ENCODE assay signal across 1 cellular context in genomic region chr2:27032495-27033252, GRCh38.
TF ChIP-seq lines count a peak whose summit lies in the region.

A gene with protein sequence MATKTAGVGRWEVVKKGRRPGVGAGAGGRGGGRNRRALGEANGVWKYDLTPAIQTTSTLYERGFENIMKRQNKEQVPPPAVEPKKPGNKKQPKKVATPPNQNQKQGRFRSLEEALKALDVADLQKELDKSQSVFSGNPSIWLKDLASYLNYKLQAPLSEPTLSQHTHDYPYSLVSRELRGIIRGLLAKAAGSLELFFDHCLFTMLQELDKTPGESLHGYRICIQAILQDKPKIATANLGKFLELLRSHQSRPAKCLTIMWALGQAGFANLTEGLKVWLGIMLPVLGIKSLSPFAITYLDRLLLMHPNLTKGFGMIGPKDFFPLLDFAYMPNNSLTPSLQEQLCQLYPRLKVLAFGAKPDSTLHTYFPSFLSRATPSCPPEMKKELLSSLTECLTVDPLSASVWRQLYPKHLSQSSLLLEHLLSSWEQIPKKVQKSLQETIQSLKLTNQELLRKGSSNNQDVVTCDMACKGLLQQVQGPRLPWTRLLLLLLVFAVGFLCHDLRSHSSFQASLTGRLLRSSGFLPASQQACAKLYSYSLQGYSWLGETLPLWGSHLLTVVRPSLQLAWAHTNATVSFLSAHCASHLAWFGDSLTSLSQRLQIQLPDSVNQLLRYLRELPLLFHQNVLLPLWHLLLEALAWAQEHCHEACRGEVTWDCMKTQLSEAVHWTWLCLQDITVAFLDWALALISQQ (plus strand): TSS chr2:27032965. CDS start chr2:27033016, 51 bp downstream.

TF ChIP-seq in K562, 482 proteins besides CTCF, POLR2A, EP300 and RAD21 (continued from another document and continues in another):
- TF ChIP-seq ZBTB11 (CRISPR knock-in tag; IDR thresholded peaks at IDR 0.05), result peak in 1 of 3 experiments; percentile 55; a peak in 1 of 6 replicates
- peak; percentile 82 for TF ChIP-seq RBM22 (IDR thresholded peaks at IDR 0.05; ENCODE audit: low read depth, low read length, poor library complexity, severe bottlenecking)
- peak; percentile 67 for TF ChIP-seq ZNF766 (CRISPR knock-in tag; conservative IDR thresholded peaks at IDR 0.05)
- peak; percentile 85; the same call in 1 of the 2 replicates for TF ChIP-seq GTF2E2 (tag; IDR thresholded peaks at IDR 0.05)
- TF ChIP-seq ZC3H4 (CRISPR knock-in tag; IDR thresholded peaks at IDR 0.05; ENCODE audit: borderline replicate concordance), result no peak
- no peak for TF ChIP-seq MCM7 (IDR thresholded peaks at IDR 0.05)
- peak; percentile 87 for TF ChIP-seq CCNT2 (IDR thresholded peaks at IDR 0.05; ENCODE audit: borderline replicate concordance, extremely low read depth, insufficient read length, low read depth, low read length)
- TF ChIP-seq ZNF263 (CRISPR knock-in tag; IDR thresholded peaks at IDR 0.05; ENCODE audit: borderline replicate concordance), result peak; percentile 63
- TF ChIP-seq, protein P1, sequence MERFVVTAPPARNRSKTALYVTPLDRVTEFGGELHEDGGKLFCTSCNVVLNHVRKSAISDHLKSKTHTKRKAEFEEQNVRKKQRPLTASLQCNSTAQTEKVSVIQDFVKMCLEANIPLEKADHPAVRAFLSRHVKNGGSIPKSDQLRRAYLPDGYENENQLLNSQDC (CRISPR knock-in tag; IDR thresholded peaks at IDR 0.05), result peak; percentile 63
- TF ChIP-seq SPI1 (IDR thresholded peaks at IDR 0.05; ENCODE audit: borderline replicate concordance, low read depth, low read length), result 0 out of 2 replicates have a peak, but pooled peaks have one; percentile 16
- TF ChIP-seq NR4A1 (CRISPR knock-in tag; IDR thresholded peaks at IDR 0.05), result no peak
- TF ChIP-seq NR4A1 (tag; IDR thresholded peaks at IDR 0.05), result no peak
- no peak for TF ChIP-seq ZNF311 (CRISPR knock-in tag; IDR thresholded peaks at IDR 0.05)
- peak; percentile 61 for TF ChIP-seq ATF7 (IDR thresholded peaks at IDR 0.05)
- TF ChIP-seq ZNF143 (CRISPR knock-in tag; IDR thresholded peaks at IDR 0.05), result peak; percentile 93
- TF ChIP-seq, protein P2, sequence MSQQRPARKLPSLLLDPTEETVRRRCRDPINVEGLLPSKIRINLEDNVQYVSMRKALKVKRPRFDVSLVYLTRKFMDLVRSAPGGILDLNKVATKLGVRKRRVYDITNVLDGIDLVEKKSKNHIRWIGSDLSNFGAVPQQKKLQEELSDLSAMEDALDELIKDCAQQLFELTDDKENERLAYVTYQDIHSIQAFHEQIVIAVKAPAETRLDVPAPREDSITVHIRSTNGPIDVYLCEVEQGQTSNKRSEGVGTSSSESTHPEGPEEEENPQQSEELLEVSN (IDR thresholded peaks at IDR 0.05; ENCODE audit: borderline replicate concordance in 1 of 2, extremely low read depth in 1 of 2, insufficient read depth in 1 of 2, insufficient read length in 1 of 2, low read depth in 1 of 2, low read length in 1 of 2, poor library complexity in 1 of 2, severe bottlenecking in 1 of 2), result peak; percentile 9 to 28
- peak; percentile 23; the same call in 1 of the 2 replicates for TF ChIP-seq ATF4 (CRISPR knock-in tag; IDR thresholded peaks at IDR 0.05)
- no peak for TF ChIP-seq DIDO1 (tag; IDR thresholded peaks at IDR 0.05; ENCODE audit: low read depth)
- no peak for TF ChIP-seq PREB (CRISPR knock-in tag; IDR thresholded peaks at IDR 0.05)
- 0 out of 2 replicates have a peak, but pooled peaks have one; percentile 20 for TF ChIP-seq TARDBP (IDR thresholded peaks at IDR 0.05)
- TF ChIP-seq SAP30 (IDR thresholded peaks at IDR 0.05; ENCODE audit: borderline replicate concordance, insufficient read depth, low read depth, low read length, poor library complexity, severe bottlenecking), result peak; percentile 34
- 0 out of 2 replicates have a peak, but pooled peaks have one; percentile 40 for TF ChIP-seq MEF2D (tag; conservative IDR thresholded peaks at IDR 0.05; ENCODE audit: low read depth)
- TF ChIP-seq, protein P3, sequence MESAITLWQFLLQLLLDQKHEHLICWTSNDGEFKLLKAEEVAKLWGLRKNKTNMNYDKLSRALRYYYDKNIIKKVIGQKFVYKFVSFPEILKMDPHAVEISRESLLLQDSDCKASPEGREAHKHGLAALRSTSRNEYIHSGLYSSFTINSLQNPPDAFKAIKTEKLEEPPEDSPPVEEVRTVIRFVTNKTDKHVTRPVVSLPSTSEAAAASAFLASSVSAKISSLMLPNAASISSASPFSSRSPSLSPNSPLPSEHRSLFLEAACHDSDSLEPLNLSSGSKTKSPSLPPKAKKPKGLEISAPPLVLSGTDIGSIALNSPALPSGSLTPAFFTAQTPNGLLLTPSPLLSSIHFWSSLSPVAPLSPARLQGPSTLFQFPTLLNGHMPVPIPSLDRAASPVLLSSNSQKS (CRISPR knock-in tag; IDR thresholded peaks at IDR 0.05), result no peak
- TF ChIP-seq ZFP30 (CRISPR knock-in tag; IDR thresholded peaks at IDR 0.05; ENCODE audit: borderline replicate concordance), result no peak
- peak; percentile 64; the same call in 1 of the 2 replicates for TF ChIP-seq MBD2 (IDR thresholded peaks at IDR 0.05; ENCODE audit: borderline replicate concordance, low read depth)
- peak; percentile 67 to 86 for TF ChIP-seq MNT (conservative IDR thresholded peaks at IDR 0.05)
- TF ChIP-seq NBN (IDR thresholded peaks at IDR 0.05; ENCODE audit: low read depth), result peak; percentile 48; the same call in 1 of the 2 replicates
- TF ChIP-seq RB1 (IDR thresholded peaks at IDR 0.05; ENCODE audit: low read depth), result peak; percentile 58; the same call in 1 of the 2 replicates
- no peak for TF ChIP-seq FOXJ3 (CRISPR knock-in tag; IDR thresholded peaks at IDR 0.05)
- TF ChIP-seq ZNF511 (CRISPR knock-in tag; IDR thresholded peaks at IDR 0.05), result peak; percentile 64; the same call in 1 of the 2 replicates
- peak; percentile 43; the same call in 1 of the 2 replicates for TF ChIP-seq FOSL1 (tag; conservative IDR thresholded peaks at IDR 0.05)
- 0 out of 2 replicates have a peak, but pooled peaks have one; percentile 33 for TF ChIP-seq ZNF12 (CRISPR knock-in tag; IDR thresholded peaks at IDR 0.05)
- peak; percentile 84 for TF ChIP-seq U2AF1 (optimal IDR thresholded peaks at IDR 0.05; ENCODE audit: low read depth, low read length)
- TF ChIP-seq CBX3 (IDR thresholded peaks at IDR 0.05; ENCODE audit: borderline replicate concordance in 1 of 2, low read length in 2 of 2), result no peak
- TF ChIP-seq ZNF561 (CRISPR knock-in tag; conservative IDR thresholded peaks at IDR 0.05), result no peak
- TF ChIP-seq TFAP4 (CRISPR knock-in tag; IDR thresholded peaks at IDR 0.05; ENCODE audit: borderline replicate concordance), result peak; percentile 47; the same call in 1 of the 2 replicates
- peak; percentile 20 for TF ChIP-seq CTCFL (IDR thresholded peaks at IDR 0.05; ENCODE audit: borderline replicate concordance, insufficient read depth, low read depth, low read length, poor library complexity, severe bottlenecking)
- no peak for TF ChIP-seq EHMT2 (IDR thresholded peaks at IDR 0.05)
- peak; percentile 71 for TF ChIP-seq POLR2B (IDR thresholded peaks at IDR 0.05; ENCODE audit: low read depth, partially characterized antibody)
- no peak; the same call in 1 of the 2 replicates for TF ChIP-seq POLR2H (tag; IDR thresholded peaks at IDR 0.05; ENCODE audit: low read depth)
- TF ChIP-seq HNRNPL (IDR thresholded peaks at IDR 0.05; ENCODE audit: low read depth, low read length), result peak; percentile 19; the same call in 1 of the 2 replicates
- no peak for TF ChIP-seq L3MBTL2 (IDR thresholded peaks at IDR 0.05)
- TF ChIP-seq TEAD1 (CRISPR knock-in tag; IDR thresholded peaks at IDR 0.05), result peak in 1 of 2 experiments; percentile 52; a peak in 1 of 4 replicates
- peak; percentile 58 for TF ChIP-seq VEZF1 (CRISPR knock-in tag; IDR thresholded peaks at IDR 0.05)
- TF ChIP-seq CREM (IDR thresholded peaks at IDR 0.05; ENCODE audit: low read depth), result peak; percentile 88
- no peak; a peak in 1 of 4 replicates for TF ChIP-seq FOXA3 (CRISPR knock-in tag; conservative IDR thresholded peaks at IDR 0.05 in 1 of 2, IDR thresholded peaks at IDR 0.05 in 1 of 2)
- TF ChIP-seq GABPA (tag; conservative IDR thresholded peaks at IDR 0.05; ENCODE audit: low read depth), result peak; percentile 76
